Comparison of ENCODE assay signal across 13 cellular contexts in the genomic region with DNA sequence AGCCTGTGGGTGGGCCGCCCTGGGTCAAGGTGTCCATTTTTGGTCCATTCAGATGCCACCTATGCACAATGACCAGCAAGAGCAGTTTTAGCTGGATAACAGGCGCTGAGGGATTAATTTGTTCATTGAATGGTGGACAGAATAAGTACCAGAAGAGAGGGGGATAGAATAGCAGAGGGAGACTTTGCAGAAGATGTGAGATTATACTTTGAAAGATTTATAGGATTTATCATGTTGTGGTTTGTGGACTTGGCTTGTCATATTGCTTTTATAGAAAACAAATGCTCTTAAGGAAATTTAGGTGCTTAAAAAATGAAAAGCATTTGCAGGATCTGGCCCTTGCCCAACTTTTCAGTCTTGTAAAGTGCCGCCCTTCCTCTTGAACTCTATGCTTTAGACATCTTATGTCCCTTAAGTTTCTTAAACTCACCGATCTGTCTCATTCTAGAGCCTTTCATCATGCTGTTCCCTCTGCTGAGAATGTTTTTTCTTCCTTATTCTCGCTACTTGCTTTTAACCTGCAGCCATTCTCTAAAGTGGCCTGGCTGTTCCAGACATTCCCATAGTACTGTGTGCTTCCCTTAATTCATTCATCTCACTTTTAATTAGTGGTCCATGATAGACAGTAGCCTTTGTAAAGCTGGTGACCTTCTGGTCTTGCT. TPM values are rescaled to one million over a fixed set of nuclear protein-coding genes. Genes with fewer than 3 reads are reported as not detected.
DNase-seq lines count a peak whose midpoint lies in the region; ATAC-seq, FAIRE-seq and TF ChIP-seq lines count a peak whose summit lies in the region.
"Had no signal": no experiment of that assay in that cellular context is flagged by ENCODE, and none has a peak within 500 bp of the region (broad histone marks: within the 10 kb centered on the region; RNA-seq: fewer than 3 reads in every experiment).

No MANE protein-coding gene starts in this region.

- H2AFZ ChIP-seq in SK-N-SH (ENCODE audit: low read depth) (no peak overlapping the region), endothelial cell of umbilical vein (ENCODE audit: low read depth, low read length) (no peak overlapping the region)

- no TSS peak for BruUV-seq in endothelial cell of umbilical vein (replicated peaks; lab: Mats Ljungman, UMichigan)

- H3K9ac ChIP-seq in SK-N-SH (no peak overlapping the region), endothelial cell of umbilical vein (replicated peaks; ENCODE audit: extremely low read depth, insufficient read depth, low read length) (no peak overlapping the region)
- H3K9ac ChIP-seq: BLaER1 had no signal

- H3K4me1 ChIP-seq in SK-N-SH (ENCODE audit: control insufficient read depth in 1 of 2, insufficient read depth in 2 of 2, low read depth in 1 of 2, low read length in 1 of 2) (peaks cover 0 to 3% of the 10 kb centered on the region in 2 experiments; a peak in 2 of 4 replicates), endothelial cell of umbilical vein (ENCODE audit: control insufficient read depth, extremely low read depth, insufficient read depth, low read length) (no peaks in the 10 kb centered on the region), uterus (peaks cover 0 to under 1% of the 10 kb centered on the region in 2 donors)
- H3K4me1 ChIP-seq: BLaER1, Caco-2, HAP-1 had no signal

- no peaks in the 10 kb centered on the region for H3K9me2 ChIP-seq in SK-N-SH

- peak overlapping the region in 1 of 2 experiments; percentile 2; a peak in 1 of 4 replicates for H3K27ac ChIP-seq in SK-N-SH (ENCODE audit: low read depth in 2 of 2, low read length in 1 of 2)
- no peak overlapping the region for H3K27ac ChIP-seq in endothelial cell of umbilical vein (ENCODE audit: insufficient read depth, low read depth, low read length)
- peak overlapping the region; percentile 33 to 56 for H3K27ac ChIP-seq in uterus
- H3K27ac ChIP-seq: BLaER1 had no signal

- intact Hi-C loops in endothelial cell of umbilical vein (cut with micrococcal nuclease) (loop anchor here (1.0 to 5.0 kb wide), 6 partner anchors 64 to 1473 kb away; no protein-coding TSS in a partner anchor), uterus (cut with DNase I; ENCODE audit: low total_unique reads) (no loop called here)

- no peak for DNase-seq in SK-N-SH
- DNase-seq in endothelial cell of umbilical vein (ENCODE audit: low read depth, low spot score) = peak; percentile 20
- DNase-seq in uterus = no peak
- DNase-seq in epidermal melanocyte (ENCODE audit: insufficient read length, low spot score) = no peak
- DNase-seq in NCI-H2196 (lab: John Stamatoyannopoulos, UW; ENCODE audit: unreplicated experiment) = no peak
- DNase-seq: DND-41 had no signal

- no peak for TF ChIP-seq RAD21 in SK-N-SH (IDR thresholded peaks at IDR 0.05; ENCODE audit: low read length)

- H4K20me1 ChIP-seq in SK-N-SH (ENCODE audit: insufficient read depth) (peaks cover 3% of the 10 kb centered on the region; the same call in 1 of the 2 replicates), endothelial cell of umbilical vein (replicated peaks; ENCODE audit: control insufficient read depth, extremely low read depth, insufficient read depth, low read length) (no peaks in the 10 kb centered on the region)
- H4K20me1 ChIP-seq: BLaER1 had no signal

- 0 out of 4 replicates have a peak, but pooled peaks of 1 of the 2 experiments have one; percentile 15 for TF ChIP-seq EP300 in SK-N-SH (IDR thresholded peaks at IDR 0.05; ENCODE audit: borderline replicate concordance in 1 of 2, low read depth in 1 of 2, low read length in 1 of 2)

- dilution Hi-C loops in endothelial cell of umbilical vein (cut with MboI; ENCODE audit: extremely low pct_ligation_motif_present, low sequenced_read_pairs) = no loop called here

- H3K9me3 ChIP-seq in SK-N-SH (no peaks in the 10 kb centered on the region), endothelial cell of umbilical vein (replicated peaks; ENCODE audit: control insufficient read depth, insufficient read depth, low read length) (no peaks in the 10 kb centered on the region), uterus (no peaks in the 10 kb centered on the region)
- H3K9me3 ChIP-seq: BLaER1, Caco-2, HAP-1 had no signal

- no peaks in the 10 kb centered on the region for H3F3A ChIP-seq in SK-N-SH (replicated peaks; ENCODE audit: insufficient read depth)

- POLR2A ChIA-PET in SK-N-SH (lab: Yijun Ruan, JAX) = no interaction called here
- POLR2A ChIA-PET in endothelial cell of umbilical vein (lab: Charles Lee) = interaction anchor here (0.6 to 1.0 kb wide), 3 partner anchors 53 to 118 kb away, joined by 3 to 4 read pairs (median 3); no protein-coding TSS in a partner anchor

- 55% methylated on average over 5 of the region's 5 CpGs for WGBS in SK-N-SH (ENCODE audit: low lambda C conversion rate)

- no peak for TF ChIP-seq CTCF in SK-N-SH (IDR thresholded peaks at IDR 0.05)
- TF ChIP-seq CTCF in endothelial cell of umbilical vein (IDR thresholded peaks at IDR 0.05; ENCODE audit: extremely low read depth in 1 of 2, insufficient read depth in 1 of 2, low read depth in 1 of 2, low read length in 2 of 2) = no peak
- no peak for TF ChIP-seq CTCF in uterus (IDR thresholded peaks at IDR 0.05)

- no peak overlapping the region for H3K4me2 ChIP-seq in SK-N-SH
- no peak overlapping the region for H3K4me2 ChIP-seq in endothelial cell of umbilical vein (ENCODE audit: insufficient read depth, low read length)
- H3K4me2 ChIP-seq: BLaER1 had no signal

- ATAC-seq in HG02885 (IDR thresholded peaks at IDR 0.05; ENCODE audit: poor library complexity, unreplicated experiment) = peak; percentile 5
- ATAC-seq in HG03565 (IDR thresholded peaks at IDR 0.05; ENCODE audit: unreplicated experiment) = no peak

- TF ChIP-seq POLR2A in endothelial cell of umbilical vein (IDR thresholded peaks at IDR 0.05; ENCODE audit: low read depth, low read length) (no peak), uterus (IDR thresholded peaks at IDR 0.05) (no peak)

- H3K4me3 ChIP-seq in SK-N-SH (ENCODE audit: low read depth in 2 of 2, low read length in 1 of 2) (no peak overlapping the region), endothelial cell of umbilical vein (replicated peaks in 1 of 3; ENCODE audit: insufficient read depth in 1 of 3, low read depth in 1 of 3, low read length in 3 of 3) (no peak overlapping the region), uterus (no peak overlapping the region)
- H3K4me3 ChIP-seq: BLaER1, HAP-1 had no signal

- H3K79me2 ChIP-seq in SK-N-SH (ENCODE audit: insufficient read depth) = no peaks in the 10 kb centered on the region
- no peaks in the 10 kb centered on the region for H3K79me2 ChIP-seq in endothelial cell of umbilical vein (ENCODE audit: control insufficient read depth, insufficient read depth, low read length)

- CTCF ChIA-PET in SK-N-SH (lab: Yijun Ruan, JAX) (interaction anchor here (0.6 to 4.8 kb wide), 18 partner anchors 11 to 1500 kb away, joined by 3 to 85 read pairs (median 3); no protein-coding TSS in a partner anchor), endothelial cell of umbilical vein (lab: Charles Lee) (interaction anchor here (0.6 to 4.6 kb wide), 45 partner anchors 8 to 1493 kb away, joined by 3 to 200 read pairs (median 4); partner anchors contain the start of genes COL12A1 and SLC17A5)

- H3K9me1 ChIP-seq in endothelial cell of umbilical vein (replicated peaks; ENCODE audit: control insufficient read depth, extremely low read depth, insufficient read depth, low read length) = no peaks in the 10 kb centered on the region

- FAIRE-seq in endothelial cell of umbilical vein (lab: Jason Lieb, UNC) = no peak

- H3K27me3 ChIP-seq in SK-N-SH (ENCODE audit: insufficient read depth) = no peaks in the 10 kb centered on the region
- H3K27me3 ChIP-seq in endothelial cell of umbilical vein (ENCODE audit: control insufficient read depth in 2 of 2, insufficient read depth in 2 of 2, low read length in 2 of 2) = no peaks in the 10 kb centered on the region
- no peaks in the 10 kb centered on the region for H3K27me3 ChIP-seq in uterus
- H3K27me3 ChIP-seq: BLaER1 had no signal

- H3K36me3 ChIP-seq in SK-N-SH (replicated peaks in 1 of 2; ENCODE audit: control insufficient read depth in 1 of 2, insufficient read depth in 2 of 2, low read length in 1 of 2) (peaks cover 12 to 15% of the 10 kb centered on the region in 2 experiments), endothelial cell of umbilical vein (ENCODE audit: control insufficient read depth in 2 of 2, extremely low read depth in 1 of 2, insufficient read depth in 2 of 2, low read length in 2 of 2) (peaks cover 11 to 12% of the 10 kb centered on the region in 2 experiments), uterus (no peaks in the 10 kb centered on the region)
- H3K36me3 ChIP-seq: BLaER1, HAP-1 had no signal

TF ChIP-seq in SK-N-SH, 30 proteins besides CTCF, POLR2A, EP300 and RAD21 (continues in another document):
- no peak for TF ChIP-seq MEF2A (IDR thresholded peaks at IDR 0.05; ENCODE audit: borderline replicate concordance, low read depth)

TF ChIP-seq in endothelial cell of umbilical vein, 7 proteins besides CTCF, POLR2A, EP300 and RAD21:
- TF ChIP-seq, protein P1, sequence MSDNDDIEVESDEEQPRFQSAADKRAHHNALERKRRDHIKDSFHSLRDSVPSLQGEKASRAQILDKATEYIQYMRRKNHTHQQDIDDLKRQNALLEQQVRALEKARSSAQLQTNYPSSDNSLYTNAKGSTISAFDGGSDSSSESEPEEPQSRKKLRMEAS (IDR thresholded peaks at IDR 0.05; ENCODE audit: insufficient read depth, insufficient read length) = no peak
- TF ChIP-seq POLR2AphosphoS5 (IDR thresholded peaks at IDR 0.05; ENCODE audit: insufficient read depth, low read depth, low read length) = no peak
- TF ChIP-seq GATA2 (IDR thresholded peaks at IDR 0.05; ENCODE audit: insufficient read depth, insufficient read length, low read depth, low read length) = no peak
- TF ChIP-seq EZH2 (IDR thresholded peaks at IDR 0.05; ENCODE audit: borderline replicate concordance, low read depth, low read length, severe bottlenecking) = no peak
- no peak for TF ChIP-seq MYC (IDR thresholded peaks at IDR 0.05; ENCODE audit: low read depth, low read length)
- no peak for TF ChIP-seq JUN (IDR thresholded peaks at IDR 0.05; ENCODE audit: borderline replicate concordance, insufficient read depth, insufficient read length, low read depth)
- no peak for TF ChIP-seq FOS (IDR thresholded peaks at IDR 0.05; ENCODE audit: borderline replicate concordance, insufficient read depth, low read length)

RNA-seq across cellular contexts. Expression of gene CD109, which starts 42.5 kb away (rescaled TPM):
- polyA plus RNA-seq in SK-N-SH (2012; rRNA removed) = 19.7 and 27.8 TPM in 2 replicates
- polyA plus RNA-seq in SK-N-SH (2012; cell fraction: cytosol; rRNA removed) = 30.4 and 31.3 TPM in 2 replicates
- 9.4 and 20.1 TPM in 2 replicates for polyA plus RNA-seq in SK-N-SH (2012; cell fraction: nucleus; rRNA removed)
- total RNA-seq in endothelial cell of umbilical vein = 86.2 and 107 TPM in 2 replicates
- polyA plus RNA-seq in endothelial cell of umbilical vein = 26.3 and 33.9 TPM in 2 replicates
- 19.5 and 21.2 TPM in 2 replicates for polyA plus RNA-seq in endothelial cell of umbilical vein (2011; cell fraction: cytosol; rRNA removed)
- polyA plus RNA-seq in endothelial cell of umbilical vein (2011; cell fraction: nucleus; rRNA removed) = 27.6 and 38.5 TPM in 2 replicates
- 46.3 and 67.0 TPM in 2 replicates for polyA plus RNA-seq in endothelial cell of umbilical vein (2012)
- polyA minus RNA-seq in endothelial cell of umbilical vein = 63.8 and 67.5 TPM in 2 replicates
- polyA minus RNA-seq in endothelial cell of umbilical vein (2011; cell fraction: cytosol; rRNA and poly(A)+ RNA removed) = 13.1 TPM
- 53.7 and 74.6 TPM in 2 replicates for polyA minus RNA-seq in endothelial cell of umbilical vein (2011; cell fraction: nucleus; rRNA and poly(A)+ RNA removed)
- total RNA-seq in uterus = 10 to 100 TPM; 26.6 to 59.0 (median 36.8) TPM
- polyA plus RNA-seq: CD8-positive, alpha-beta memory T cell; IgD-negative memory B cell had no signal
